Comparison of ENCODE assay signal across 1 cellular context in the genomic region with DNA sequence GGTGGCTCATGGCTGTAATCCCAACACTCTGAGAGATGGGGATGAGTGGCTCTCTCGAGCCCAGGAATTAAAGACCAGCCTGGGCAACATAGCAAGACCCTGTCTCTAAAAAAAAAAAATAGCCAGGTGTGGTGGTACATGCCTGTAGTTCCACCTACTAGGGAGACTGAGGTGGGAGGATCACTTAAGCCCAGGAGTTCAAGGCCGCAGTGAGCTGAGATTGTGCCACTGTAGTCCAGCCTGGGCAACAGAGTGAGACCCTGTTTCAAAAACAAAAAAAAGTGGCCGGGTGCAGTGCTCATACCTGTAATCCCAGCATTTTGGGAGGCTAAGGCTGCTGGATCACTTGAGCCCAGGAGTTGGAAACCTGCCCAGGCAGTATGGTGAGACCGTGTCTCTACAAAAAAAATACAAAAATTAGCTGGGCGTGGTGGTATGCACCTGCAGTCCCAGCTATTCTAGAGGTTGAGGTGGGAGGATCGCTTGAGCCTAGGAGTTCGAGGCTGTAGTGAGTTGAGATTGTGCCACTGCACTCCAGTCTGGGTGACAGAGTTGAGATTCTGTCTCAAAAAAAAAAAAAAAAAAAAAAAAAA.
TF ChIP-seq lines count a peak whose summit lies in the region.

No MANE protein-coding gene starts in this region.

TF ChIP-seq in H1, 55 proteins besides CTCF, POLR2A, EP300 and RAD21:
- TF ChIP-seq POLR2AphosphoS5 (IDR thresholded peaks at IDR 0.05; ENCODE audit: low read depth, low read length) (0 out of 2 replicates have a peak, but pooled peaks have one; percentile 32), CBX8 (IDR thresholded peaks at IDR 0.05; ENCODE audit: borderline replicate concordance, low read depth, low read length) (no peak), KDM4A (IDR thresholded peaks at IDR 0.05; ENCODE audit: low read depth, low read length, severe bottlenecking) (no peak), HDAC6 (IDR thresholded peaks at IDR 0.05; ENCODE audit: low read depth, low read length) (no peak), ZNF274 (IDR thresholded peaks at IDR 0.05; ENCODE audit: borderline replicate concordance, extremely low read depth, low read length) (no peak), HDAC2 (IDR thresholded peaks at IDR 0.05; ENCODE audit: borderline replicate concordance in 1 of 2, low read depth in 2 of 2, low read length in 2 of 2) (0 out of 4 replicates have a peak, but pooled peaks of 1 of the 2 experiments have one; percentile 36), TAF1 (IDR thresholded peaks at IDR 0.05; ENCODE audit: low read depth, low read length) (no peak)
